Comparison of ENCODE assay signal across 11 cellular contexts in genomic region chr10:124532106-124532641, GRCh38.
DNase-seq lines count a peak whose midpoint lies in the region; ATAC-seq, FAIRE-seq and TF ChIP-seq lines count a peak whose summit lies in the region.
"Had no signal": no experiment of that assay in that cellular context is flagged by ENCODE, and none has a peak within 500 bp of the region (broad histone marks: within the 10 kb centered on the region; RNA-seq: fewer than 3 reads in every experiment).

No MANE protein-coding gene starts in this region.

- H3K4me3 ChIP-seq in adipocyte (ENCODE audit: low read length) = no peak overlapping the region
- H3K4me3 ChIP-seq: coronary artery had no signal

- CTCF ChIA-PET in HEK293T (lab: Yijun Ruan, JAX) = interaction anchor here (0.6 to 0.8 kb wide), 3 partner anchors 113 to 213 kb away, joined by 3 to 5 read pairs (median 4); no protein-coding TSS in a partner anchor

- TF ChIP-seq CTCF in D721Med (IDR thresholded peaks at IDR 0.05; ENCODE audit: insufficient read depth, missing control alignments) = peak; percentile 2

- no peaks in the 10 kb centered on the region for H3K4me1 ChIP-seq in adipocyte (ENCODE audit: control insufficient read depth, insufficient read depth, low read length)

- H3K36me3 ChIP-seq in adipocyte (ENCODE audit: control insufficient read depth, insufficient read depth, low read length, severe bottlenecking) = no peaks in the 10 kb centered on the region

- intact Hi-C loops in left colon (cut with DNase I, micrococcal nuclease) = loop anchor here (5.0 kb wide), 2 partner anchors 210 to 215 kb away; partner anchors contain the start of gene FAM53B (in 1 of the 2)

- ATAC-seq in left colon (peak; percentile 74), HG03378 (IDR thresholded peaks at IDR 0.05; ENCODE audit: unreplicated experiment) (no peak)

- H3K27me3 ChIP-seq in adipocyte (replicated peaks; ENCODE audit: control insufficient read depth, insufficient read depth, low read length) = no peaks in the 10 kb centered on the region

- no peak for FAIRE-seq in D721Med (lab: Jason Lieb, UNC)

- H3K9ac ChIP-seq in adipocyte (ENCODE audit: low read length) = no peak overlapping the region

- H3K9me3 ChIP-seq in adipocyte (ENCODE audit: control insufficient read depth, low read length) = no peaks in the 10 kb centered on the region

- no peak for DNase-seq in D721Med (ENCODE audit: insufficient read length, low spot score)
- peak; percentile 43 for DNase-seq in HEK293T (ENCODE audit: extremely low spot score)
- peak; percentile 20 for DNase-seq in adipocyte (ENCODE audit: low read depth)
- DNase-seq in left colon = peak in 1 of 2 donors; percentile 53
- no peak for DNase-seq in NCI-H510A (lab: John Stamatoyannopoulos, UW)
- DNase-seq in H4 (ENCODE audit: low spot score) = no peak
- no peak for DNase-seq in EL
- DNase-seq: NCI-H226; stimulated activated CD4-positive, alpha-beta T cell treated with anti-CD3 and anti-CD28 coated beads, Interleukin-4, amount 100 ng/mL, for 24 hours had no signal

- POLR2A ChIA-PET in HEK293T (lab: Yijun Ruan, JAX) = no interaction called here

TF ChIP-seq in HEK293T, 16 proteins besides CTCF, POLR2A, EP300 and RAD21:
- TF ChIP-seq FOXK2 (IDR thresholded peaks at IDR 0.05) (no peak), BHLHE40 (IDR thresholded peaks at IDR 0.05; ENCODE audit: borderline replicate concordance) (no peak)

Comparison
In these comparisons a context has a peak if more than half of its experiments do, and no peak if none do; other contexts are left out.
1. DNase-seq: peak in HEK293T (single experiment) and adipocyte (single experiment); none in D721Med (single experiment), NCI-H510A (single experiment), H4 (single experiment) and EL (single experiment).